Comparison of ENCODE assay signal across 1 cellular context in the genomic region with DNA sequence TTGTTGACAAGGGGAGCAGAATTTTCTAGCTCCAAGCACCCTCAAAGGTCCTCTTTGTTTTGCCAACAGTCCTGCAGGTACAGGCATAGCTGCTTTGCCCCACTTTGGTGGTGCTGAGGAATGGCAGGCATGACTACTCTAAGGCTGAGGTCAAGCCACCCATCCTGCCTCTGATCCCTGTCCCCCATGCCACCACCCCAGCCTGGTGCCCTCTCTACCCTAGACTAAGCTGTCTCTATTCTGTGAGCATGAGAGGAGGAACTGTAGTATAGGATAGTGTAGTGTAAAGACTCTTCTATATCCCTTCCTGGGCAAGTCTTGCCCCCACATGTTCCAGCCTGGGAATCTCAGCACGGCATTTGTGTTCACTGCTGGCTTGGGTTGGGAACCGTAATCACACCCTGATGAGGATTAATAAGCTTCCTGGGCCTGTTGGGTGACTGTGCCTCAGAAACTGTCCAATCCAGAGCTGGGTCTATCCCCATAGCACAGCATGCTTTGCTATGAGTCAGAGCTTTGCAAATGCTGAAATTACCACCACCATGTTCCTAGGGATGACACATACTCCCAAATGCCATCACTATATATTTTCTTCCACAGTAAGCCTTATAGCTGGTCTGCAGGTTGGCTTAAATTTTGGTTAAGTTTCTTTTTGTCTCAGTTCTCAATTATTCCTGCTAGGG.
TF ChIP-seq lines count a peak whose summit lies in the region.

No MANE protein-coding gene starts in this region.

TF ChIP-seq in SK-N-SH, 30 proteins besides CTCF, POLR2A, EP300 and RAD21 (continued from another document):
- TF ChIP-seq, protein P1, sequence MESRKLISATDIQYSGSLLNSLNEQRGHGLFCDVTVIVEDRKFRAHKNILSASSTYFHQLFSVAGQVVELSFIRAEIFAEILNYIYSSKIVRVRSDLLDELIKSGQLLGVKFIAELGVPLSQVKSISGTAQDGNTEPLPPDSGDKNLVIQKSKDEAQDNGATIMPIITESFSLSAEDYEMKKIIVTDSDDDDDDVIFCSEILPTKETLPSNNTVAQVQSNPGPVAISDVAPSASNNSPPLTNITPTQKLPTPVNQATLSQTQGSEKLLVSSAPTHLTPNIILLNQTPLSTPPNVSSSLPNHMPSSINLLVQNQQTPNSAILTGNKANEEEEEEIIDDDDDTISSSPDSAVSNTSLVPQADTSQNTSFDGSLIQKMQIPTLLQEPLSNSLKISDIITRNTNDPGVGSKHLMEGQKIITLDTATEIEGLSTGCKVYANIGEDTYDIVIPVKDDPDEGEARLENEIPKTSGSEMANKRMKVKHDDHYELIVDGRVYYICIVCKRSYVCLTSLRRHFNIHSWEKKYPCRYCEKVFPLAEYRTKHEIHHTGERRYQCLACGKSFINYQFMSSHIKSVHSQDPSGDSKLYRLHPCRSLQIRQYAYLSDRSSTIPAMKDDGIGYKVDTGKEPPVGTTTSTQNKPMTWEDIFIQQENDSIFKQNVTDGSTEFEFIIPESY (IDR thresholded peaks at IDR 0.05; ENCODE audit: borderline replicate concordance, low read depth): no peak
- no peak for TF ChIP-seq SIN3A (IDR thresholded peaks at IDR 0.05; ENCODE audit: borderline replicate concordance, low read depth, low read length)
- TF ChIP-seq, protein P2, sequence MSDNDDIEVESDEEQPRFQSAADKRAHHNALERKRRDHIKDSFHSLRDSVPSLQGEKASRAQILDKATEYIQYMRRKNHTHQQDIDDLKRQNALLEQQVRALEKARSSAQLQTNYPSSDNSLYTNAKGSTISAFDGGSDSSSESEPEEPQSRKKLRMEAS (IDR thresholded peaks at IDR 0.05; ENCODE audit: low read depth): peak; percentile 55
- peak; percentile 34; the same call in 1 of the 2 replicates for TF ChIP-seq TCF12 (IDR thresholded peaks at IDR 0.05)
- TF ChIP-seq FOSL2 (IDR thresholded peaks at IDR 0.05; ENCODE audit: borderline replicate concordance, low read depth): peak; percentile 84
